ENCODE assay signal across 7 cellular contexts in the genomic region with DNA sequence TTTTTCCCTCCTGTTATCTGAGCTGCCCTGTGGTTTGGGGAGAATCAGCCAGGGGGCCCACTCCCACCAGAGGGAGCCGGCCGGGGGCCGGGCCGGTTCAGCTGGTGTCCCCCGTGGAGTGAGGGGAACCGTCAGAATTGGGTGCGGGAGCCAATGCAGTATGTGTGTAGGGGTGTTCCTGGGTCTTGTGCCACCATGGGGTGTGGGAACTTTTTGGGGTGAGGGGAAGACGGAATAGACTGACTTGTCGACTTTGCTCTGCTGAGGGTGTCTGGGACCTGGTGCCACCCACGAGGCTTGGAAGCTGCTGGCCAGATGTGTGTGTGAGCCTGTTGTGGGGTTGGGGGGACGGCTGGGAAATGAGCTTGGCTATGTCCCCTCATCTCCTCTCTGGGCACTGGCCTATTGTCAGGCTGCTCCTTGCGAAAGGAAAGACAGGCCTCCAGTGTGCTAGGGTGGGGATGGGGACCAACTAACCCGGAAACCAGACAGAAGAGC. TPM values are rescaled to one million over a fixed set of nuclear protein-coding genes. Genes with fewer than 3 reads are reported as not detected.
A peak's percentile ranks its signal among the peaks of the same experiment; 100 is the strongest.
DNase-seq lines count a peak whose midpoint lies in the region; ATAC-seq, FAIRE-seq and TF ChIP-seq lines count a peak whose summit lies in the region.

No MANE protein-coding gene starts in this region.

- peak overlapping the region; percentile 95 for H3K4me3 Mint-ChIP-seq in activated T-helper 1 cell treated with anti-CD3 and anti-CD28 coated beads, Interleukin-12 subunit alpha, Interleukin-12 subunit beta, Interleukin-2, Interleukin-4 antibody, amounts not matched to agents 30 ng/mL and 10 ng/mL and 1 ng/mL, durations not matched to agents 14 hours and 24 hours and 36 hours

- no peaks in the 10 kb centered on the region for H3K9me3 Mint-ChIP-seq in activated T-helper 1 cell treated with anti-CD3 and anti-CD28 coated beads, Interleukin-12 subunit alpha, Interleukin-12 subunit beta, Interleukin-2, Interleukin-4 antibody, amounts not matched to agents 30 ng/mL and 10 ng/mL and 1 ng/mL, durations not matched to agents 14 hours and 24 hours and 36 hours

- FAIRE-seq in HTR-8/SVneo (lab: Jason Lieb, UNC) (peak; percentile 48), D721Med (lab: Jason Lieb, UNC) (no peak)

- H3K27ac ChIP-seq in iPS-18a (ENCODE audit: low read length): no peak overlapping the region
- H3K27ac ChIP-seq in stomach: peak overlapping the region; percentile 5 to 98 (median 93)

- CTCF ChIA-PET in GM10248 (lab: Yijun Ruan, JAX): interaction anchor here (0.9 to 30.0 kb wide), 5 partner anchors 15 to 214 kb away, joined by 3 to 604 read pairs (median 5); partner anchors contain the start of genes GJD3 and RARA

- ATAC-seq in GM19324 (IDR thresholded peaks at IDR 0.05; ENCODE audit: low FRiP score, unreplicated experiment): no peak

- H3K36me3 ChIP-seq in iPS-18a (ENCODE audit: control insufficient read depth, low read depth, low read length): no peaks in the 10 kb centered on the region
- H3K36me3 ChIP-seq in stomach: no peaks in the 10 kb centered on the region

- peaks cover 3% of the 10 kb centered on the region for H3K27me3 Mint-ChIP-seq in activated T-helper 1 cell treated with anti-CD3 and anti-CD28 coated beads, Interleukin-12 subunit alpha, Interleukin-12 subunit beta, Interleukin-2, Interleukin-4 antibody, amounts not matched to agents 30 ng/mL and 10 ng/mL and 1 ng/mL, durations not matched to agents 14 hours and 24 hours and 36 hours (ENCODE audit: insufficient read depth)

- intact Hi-C loops in activated T-helper 1 cell treated with anti-CD3 and anti-CD28 coated beads, Interleukin-12 subunit alpha, Interleukin-12 subunit beta, Interleukin-2, Interleukin-4 antibody, amounts not matched to agents 30 ng/mL and 10 ng/mL and 1 ng/mL, durations not matched to agents 14 hours and 24 hours and 36 hours (cut with micrococcal nuclease): loop anchor here (1.0 to 5.0 kb wide), 6 partner anchors 7 to 196 kb away; partner anchors contain the start of gene CDC6
- intact Hi-C loops in stomach (cut with DNase I; ENCODE audit: low total_unique reads): no loop called here

- H3K9ac ChIP-seq in iPS-18a (ENCODE audit: low read length): peak overlapping the region; percentile 63

- H3K4me3 ChIP-seq in iPS-18a (ENCODE audit: low read length) (peak overlapping the region; percentile 77), stomach (peak overlapping the region; percentile 81 to 99 (median 94))

- peak overlapping the region; percentile 92 for H3K27ac Mint-ChIP-seq in activated T-helper 1 cell treated with anti-CD3 and anti-CD28 coated beads, Interleukin-12 subunit alpha, Interleukin-12 subunit beta, Interleukin-2, Interleukin-4 antibody, amounts not matched to agents 30 ng/mL and 10 ng/mL and 1 ng/mL, durations not matched to agents 14 hours and 24 hours and 36 hours

- no peaks in the 10 kb centered on the region for H3K9me3 ChIP-seq in iPS-18a (ENCODE audit: control insufficient read depth, low read depth, low read length)
- no peaks in the 10 kb centered on the region for H3K9me3 ChIP-seq in stomach

- DNase-seq in HTR-8/SVneo (ENCODE audit: insufficient read length, low spot score) (no peak), stomach (no peak), D721Med (ENCODE audit: insufficient read length, low spot score) (no peak), GM10248 (ENCODE audit: extremely low spot score) (no peak)
- no peak for DNase-seq in activated T-helper 1 cell treated with anti-CD3 and anti-CD28 coated beads, Interleukin-12 subunit alpha, Interleukin-12 subunit beta, Interleukin-2, Interleukin-4 antibody, amounts not matched to agents 30 ng/mL and 10 ng/mL and 1 ng/mL, durations not matched to agents 14 hours and 24 hours and 36 hours (ENCODE audit: low spot score)

- WGBS in stomach, 5 donors: 3 to 5% (median 4%) methylated on average over 13 of the region's 13 CpGs

- H3K4me1 Mint-ChIP-seq in activated T-helper 1 cell treated with anti-CD3 and anti-CD28 coated beads, Interleukin-12 subunit alpha, Interleukin-12 subunit beta, Interleukin-2, Interleukin-4 antibody, amounts not matched to agents 30 ng/mL and 10 ng/mL and 1 ng/mL, durations not matched to agents 14 hours and 24 hours and 36 hours (ENCODE audit: low read depth): peaks cover 93% of the 10 kb centered on the region

- TF ChIP-seq POLR2A in stomach (IDR thresholded peaks at IDR 0.05): no peak

- H3K36me3 Mint-ChIP-seq in activated T-helper 1 cell treated with anti-CD3 and anti-CD28 coated beads, Interleukin-12 subunit alpha, Interleukin-12 subunit beta, Interleukin-2, Interleukin-4 antibody, amounts not matched to agents 30 ng/mL and 10 ng/mL and 1 ng/mL, durations not matched to agents 14 hours and 24 hours and 36 hours (ENCODE audit: low read depth): no peaks in the 10 kb centered on the region

- H3K4me1 ChIP-seq in iPS-18a (ENCODE audit: control insufficient read depth, low read depth, low read length) (peaks cover 37% of the 10 kb centered on the region), stomach (peaks cover 87 to 96% (median 94%) of the 10 kb centered on the region in 4 donors)

- POLR2A ChIA-PET in GM10248 (lab: Yijun Ruan, JAX): no interaction called here

- TF ChIP-seq EP300 in stomach (IDR thresholded peaks at IDR 0.05): no peak

- H3K27me3 ChIP-seq in iPS-18a (ENCODE audit: control insufficient read depth, insufficient read depth, low read length) (peaks cover 53% of the 10 kb centered on the region), stomach (no peaks in the 10 kb centered on the region)

- TF ChIP-seq CTCF in stomach (IDR thresholded peaks at IDR 0.05) (peak in 1 of 7 experiments; percentile 6), D721Med (IDR thresholded peaks at IDR 0.05; ENCODE audit: insufficient read depth, missing control alignments) (no peak), GM10248 (IDR thresholded peaks at IDR 0.05; ENCODE audit: control extremely low read depth, extremely low read depth, low read depth, missing control alignments) (no peak)

RNA-seq across cellular contexts. Expression of gene RARA, which starts 9.9 kb away (rescaled TPM):
- 19.3 and 19.9 TPM in 2 replicates for total RNA-seq in activated T-helper 1 cell treated with anti-CD3 and anti-CD28 coated beads, Interleukin-12 subunit alpha, Interleukin-12 subunit beta, Interleukin-2, Interleukin-4 antibody, amounts not matched to agents 30 ng/mL and 10 ng/mL and 1 ng/mL, durations not matched to agents 14 hours and 24 hours and 36 hours
- total RNA-seq in stomach: 10 to 100 TPM; 14.3 to 40.8 (median 24.6) TPM
- 10 to 100 TPM; 11.2 to 20.0 (median 17.1) TPM for polyA plus RNA-seq in stomach

RNA-seq across cellular contexts. Expression of gene CDC6, which starts 31.2 kb away (rescaled TPM):
- total RNA-seq in activated T-helper 1 cell treated with anti-CD3 and anti-CD28 coated beads, Interleukin-12 subunit alpha, Interleukin-12 subunit beta, Interleukin-2, Interleukin-4 antibody, amounts not matched to agents 30 ng/mL and 10 ng/mL and 1 ng/mL, durations not matched to agents 14 hours and 24 hours and 36 hours: 130 and 135 TPM in 2 replicates
- 1 to 10 TPM in 4 of 5 donors, not detected in 1; 1.4 to 9.8 (median 4.5) TPM for total RNA-seq in stomach
- polyA plus RNA-seq in stomach: 1 to 10 TPM; 1.1 to 4.0 (median 3.1) TPM

RNA-seq across cellular contexts. Expression of gene GJD3, which starts 45.7 kb away (rescaled TPM):
- 0.44 and 0.56 TPM in 2 replicates for total RNA-seq in activated T-helper 1 cell treated with anti-CD3 and anti-CD28 coated beads, Interleukin-12 subunit alpha, Interleukin-12 subunit beta, Interleukin-2, Interleukin-4 antibody, amounts not matched to agents 30 ng/mL and 10 ng/mL and 1 ng/mL, durations not matched to agents 14 hours and 24 hours and 36 hours
- 1 to 10 TPM in 1 of 5 donors, under 1 TPM in 1, not detected in 3; 0.55 to 1.2 TPM for total RNA-seq in stomach
- not detected for polyA plus RNA-seq in stomach

Comparison
In these comparisons a context has a peak if more than half of its experiments do, and no peak if none do; other contexts are left out.
1. RNA of gene CDC6, which starts 31.2 kb away (total RNA-seq): 130 to 135 TPM in activated T-helper 1 cell treated with anti-CD3 and anti-CD28 coated beads, Interleukin-12 subunit alpha, Interleukin-12 subunit beta, Interleukin-2, Interleukin-4 antibody, amounts not matched to agents 30 ng/mL and 10 ng/mL and 1 ng/mL, durations not matched to agents 14 hours and 24 hours and 36 hours; 1.4 to 9.8 TPM in stomach; every median in the first group is over 10 times any median in the second.